Comparison of ENCODE assay signal across 8 cellular contexts in genomic region chr11:71710071-71710704, GRCh38.
DNase-seq lines count a peak whose midpoint lies in the region; ATAC-seq and TF ChIP-seq lines count a peak whose summit lies in the region.
"Not testable (repeated sequence)": the region's sequence is repeated elsewhere in the genome, so short reads cannot be mapped to it uniquely, and the experiment has no call there.

No MANE protein-coding gene starts in this region.

- peak; percentile 82 to 83 for DNase-seq in Caco-2
- DNase-seq in LNCaP clone FGC (ENCODE audit: low read depth): peak; percentile 7
- DNase-seq in T-helper 17 cell: peak; percentile 21 to 62 (median 57)
- peak; percentile 5 for DNase-seq in activated T-cell treated with anti-CD3 and anti-CD28 coated beads for 4 hours
- peak in 1 of 2 donors; percentile 55 for DNase-seq in breast epithelium (ENCODE audit: low spot score in 2 of 2)
- peak; percentile 3 for DNase-seq in fibroblast of pulmonary artery (ENCODE audit: low read depth)
- DNase-seq in myocyte (ENCODE audit: low read depth): peak; percentile 2
- DNase-seq in stimulated activated CD4-positive, alpha-beta T cell treated with anti-CD3 and anti-CD28 coated beads, Interleukin-2, amount 100 ng/mL, for 4 hours (ENCODE audit: low read depth): peak; percentile 3

- TSS peak; percentile 58 for BruUV-seq in Caco-2 (replicated peaks; lab: Mats Ljungman, UMichigan)

- H3K27ac ChIP-seq in breast epithelium: peak overlapping the region in 1 of 2 donors; percentile 52

- not testable (repeated sequence) for H3K9me3 ChIP-seq in Caco-2; T-helper 17 cell (ENCODE audit: control insufficient read depth, low read length, poor library complexity, severe bottlenecking); breast epithelium

- peaks cover 32% of the 10 kb centered on the region for H3K4me1 Mint-ChIP-seq in Caco-2 (ENCODE audit: low read depth, unreplicated experiment)
- not testable (repeated sequence) for H3K4me1 Mint-ChIP-seq in T-helper 17 cell

- not testable (repeated sequence) for H3K4me3 ChIP-seq in Caco-2 (ENCODE audit: low read depth, low read length); LNCaP clone FGC (ENCODE audit: low read depth, low read length); fibroblast of pulmonary artery (replicated peaks; ENCODE audit: low read depth, low read length)
- peak overlapping the region in 2 of 3 donors; percentile 28 to 44 for H3K4me3 ChIP-seq in breast epithelium

- TF ChIP-seq POLR2A in breast epithelium (IDR thresholded peaks at IDR 0.05): not testable (repeated sequence)

- peaks cover 80% of the 10 kb centered on the region for H3K4me1 ChIP-seq in Caco-2
- H3K4me1 ChIP-seq in breast epithelium: not testable (repeated sequence)

- H3K27me3 ChIP-seq in Caco-2 (replicated peaks; ENCODE audit: control insufficient read depth, insufficient read depth, low read length); breast epithelium: not testable (repeated sequence)

- H3K27ac Mint-ChIP-seq in Caco-2 (ENCODE audit: unreplicated experiment); T-helper 17 cell: not testable (repeated sequence)

- H3K36me3 Mint-ChIP-seq in Caco-2 (ENCODE audit: insufficient read depth, unreplicated experiment): peaks cover 35% of the 10 kb centered on the region
- not testable (repeated sequence) for H3K36me3 Mint-ChIP-seq in T-helper 17 cell (ENCODE audit: low read depth)

- not testable (repeated sequence) for TF ChIP-seq CTCF in Caco-2 (IDR thresholded peaks at IDR 0.05; ENCODE audit: insufficient read depth in 1 of 2, low read depth in 1 of 2, low read length in 1 of 2, severe bottlenecking in 1 of 2, unreplicated experiment in 1 of 2); LNCaP clone FGC (IDR thresholded peaks at IDR 0.05; ENCODE audit: control insufficient read depth, extremely low read depth, insufficient read depth); breast epithelium (IDR thresholded peaks at IDR 0.05); fibroblast of pulmonary artery (IDR thresholded peaks at IDR 0.05; ENCODE audit: low read length, missing control alignments)

- not testable (repeated sequence) for H3K9me3 Mint-ChIP-seq in Caco-2 (ENCODE audit: unreplicated experiment)

- POLR2A ChIA-PET in Caco-2 (lab: Charles Lee): interaction anchor here (0.9 kb wide), 1 partner anchor 77 kb away, joined by 4 read pairs; no protein-coding TSS in a partner anchor

- H3K4me3 Mint-ChIP-seq in Caco-2 (ENCODE audit: unreplicated experiment); T-helper 17 cell: not testable (repeated sequence)

- intact Hi-C loops in Caco-2 (cut with micrococcal nuclease; ENCODE audit: unreplicated experiment); breast epithelium (cut with DNase I; ENCODE audit: low total_unique reads): not testable (repeated sequence)

- not testable (repeated sequence) for H3K36me3 ChIP-seq in Caco-2 (ENCODE audit: control insufficient read depth, insufficient read depth, low read length); breast epithelium

- not testable (repeated sequence) for H3K27me3 Mint-ChIP-seq in Caco-2 (ENCODE audit: insufficient read depth, unreplicated experiment); T-helper 17 cell

- ATAC-seq in T-helper 17 cell: peak; percentile 33

- CTCF ChIA-PET in Caco-2 (lab: Charles Lee): interaction anchor here (0.6 kb wide), 1 partner anchor 14 kb away, joined by 6 read pairs; no protein-coding TSS in a partner anchor
